In genomic region chr20:31723282-31724078, GRCh38 we compare ENCODE assay signal across 8 cellular contexts. TPM values are rescaled to one million over a fixed set of nuclear protein-coding genes. Genes with fewer than 3 reads are reported as not detected.
A peak's percentile ranks its signal among the peaks of the same experiment; 100 is the strongest.
DNase-seq lines count a peak whose midpoint lies in the region; ATAC-seq and TF ChIP-seq lines count a peak whose summit lies in the region.

No MANE protein-coding gene starts in this region.

- CTCF ChIA-PET in mammary epithelial cell (lab: Charles Lee; ENCODE audit: low non-redundant PET) = interaction anchor here (0.6 to 1.5 kb wide), 11 partner anchors 11 to 164 kb away, joined by 3 to 36 read pairs (median 5); no protein-coding TSS in a partner anchor

- H3K9ac ChIP-seq in mammary epithelial cell (ENCODE audit: insufficient read depth, low read length) = peak overlapping the region; percentile 99

- ATAC-seq in GM18873 (IDR thresholded peaks at IDR 0.05; ENCODE audit: low FRiP score, unreplicated experiment) (peak; percentile 73), HG03135 (IDR thresholded peaks at IDR 0.05; ENCODE audit: unreplicated experiment) (peak; percentile 85)

- dilution Hi-C loops in mammary epithelial cell (cut with HindIII; ENCODE audit: low sequenced_read_pairs) = loop anchor here (5.0 to 25.0 kb wide), 3 partner anchors 46 to 161 kb away; no protein-coding TSS in a partner anchor

- WGBS in mammary epithelial cell (ENCODE audit: low coverage, missing lambda C conversion rate) = 0% methylated on average over 28 of the region's 81 CpGs
- WGBS in spleen, 5 donors = 0 to 1% (median 1%) methylated on average over 14 to 81 of the region's 81 CpGs

- DNase-seq in AG09309 (ENCODE audit: low read depth) (peak; percentile 93), NCI-H2171 treated with DMSO at 0.1 percent for 48 hours (lab: John Stamatoyannopoulos, UW) (peak; percentile 99), WERI-Rb-1 (peak; percentile 99), mammary epithelial cell (peak; percentile 96), inferior parietal cortex (ENCODE audit: extremely low spot score) (peak; percentile 97), spleen (peak; percentile 100)

- BruUV-seq in mammary epithelial cell (replicated peaks; lab: Mats Ljungman, UMichigan) = no TSS peak

- intact Hi-C loops in mammary epithelial cell (cut with micrococcal nuclease) (loop anchor here (1.0 to 2.0 kb wide), 6 partner anchors 10 to 163 kb away; no protein-coding TSS in a partner anchor), spleen (cut with DNase I; ENCODE audit: low total_unique reads) (no loop called here)

- H3K4me2 ChIP-seq in mammary epithelial cell (ENCODE audit: insufficient read depth, low read depth, low read length) = peak overlapping the region; percentile 100

- TF ChIP-seq CTCF in AG09309 (IDR thresholded peaks at IDR 0.05; ENCODE audit: control insufficient read depth, insufficient read depth, low read depth, low read length, missing control alignments) = peak; percentile 93
- peak; percentile 84 for TF ChIP-seq CTCF in WERI-Rb-1 (IDR thresholded peaks at IDR 0.05; ENCODE audit: low read depth, low read length)
- peak; percentile 89 to 93 for TF ChIP-seq CTCF in mammary epithelial cell (conservative IDR thresholded peaks at IDR 0.05 in 1 of 2, IDR thresholded peaks at IDR 0.05 in 1 of 2; ENCODE audit: extremely low read depth in 1 of 2, insufficient read depth in 1 of 2, low read depth in 1 of 2, low read length in 2 of 2)
- TF ChIP-seq CTCF in spleen (IDR thresholded peaks at IDR 0.05 in 8 of 11, conservative IDR thresholded peaks at IDR 0.05 in 3 of 11) = peak; percentile 81 to 100 (median 95)

- H3K27ac ChIP-seq in WERI-Rb-1 (peak overlapping the region; percentile 98), mammary epithelial cell (ENCODE audit: insufficient read depth, low read depth, low read length) (peak overlapping the region; percentile 89), spleen (peak overlapping the region; percentile 90 to 98 (median 97))

- peaks cover 26% of the 10 kb centered on the region for H3K4me1 ChIP-seq in mammary epithelial cell (ENCODE audit: insufficient read depth, low read length)
- H3K4me1 ChIP-seq in spleen = peaks cover 20 to 52% (median 43%) of the 10 kb centered on the region in 6 donors

- H3K4me3 ChIP-seq in AG09309 (ENCODE audit: control insufficient read depth, low read depth, low read length) = peak overlapping the region; percentile 96
- peak overlapping the region; percentile 51 for H3K4me3 ChIP-seq in WERI-Rb-1 (ENCODE audit: low read depth, low read length)
- peak overlapping the region; percentile 78 to 89 (median 86) for H3K4me3 ChIP-seq in mammary epithelial cell (replicated peaks in 1 of 3; ENCODE audit: insufficient read depth in 1 of 3, low read depth in 2 of 3, low read length in 3 of 3)
- H3K4me3 ChIP-seq in spleen = peak overlapping the region; percentile 65 to 98 (median 89)

- in situ Hi-C loops in mammary epithelial cell (cut with MboI; ENCODE audit: low sequenced_read_pairs in 2 of 2) = loop anchor here in 1 of 2 donors (5.0 to 25.0 kb wide), 2 partner anchors 46 to 161 kb away; no protein-coding TSS in a partner anchor

- H3K27me3 ChIP-seq in WERI-Rb-1 (ENCODE audit: insufficient read depth, low read depth, severe bottlenecking) = no peaks in the 10 kb centered on the region
- no peaks in the 10 kb centered on the region for H3K27me3 ChIP-seq in mammary epithelial cell (ENCODE audit: insufficient read depth, low read length)
- H3K27me3 ChIP-seq in spleen (replicated peaks in 1 of 7) = no peaks in the 10 kb centered on the region

- peak in 2 of 3 donors; percentile 33 to 39 for TF ChIP-seq POLR2A in spleen (IDR thresholded peaks at IDR 0.05)

- no peaks in the 10 kb centered on the region for H4K20me1 ChIP-seq in mammary epithelial cell (ENCODE audit: insufficient read depth, low read length)

- H2AFZ ChIP-seq in mammary epithelial cell (ENCODE audit: low read depth, low read length) = peak overlapping the region; percentile 91

- H3K36me3 ChIP-seq in WERI-Rb-1 = peaks cover 36% of the 10 kb centered on the region
- H3K36me3 ChIP-seq in mammary epithelial cell (ENCODE audit: insufficient read depth, low read length) = peaks cover 5% of the 10 kb centered on the region
- peaks cover 0 to 32% (median 0%) of the 10 kb centered on the region in 6 donors for H3K36me3 ChIP-seq in spleen

- H3K79me2 ChIP-seq in mammary epithelial cell (ENCODE audit: insufficient read depth, low read length) = peaks cover 49% of the 10 kb centered on the region

- H3K9me3 ChIP-seq in WERI-Rb-1 (ENCODE audit: severe bottlenecking) (no peaks in the 10 kb centered on the region), mammary epithelial cell (replicated peaks; ENCODE audit: insufficient read depth, low read length) (no peaks in the 10 kb centered on the region), spleen (no peaks in the 10 kb centered on the region)

RNA-seq across cellular contexts. Expression of gene BCL2L1, which starts 0.8 kb away (rescaled TPM):
- 100 to 1,000 TPM; 196 to 212 TPM for total RNA-seq in mammary epithelial cell
- polyA plus RNA-seq in mammary epithelial cell = 132 TPM
- polyA minus RNA-seq in mammary epithelial cell = 137 TPM
- 100 to 1,000 TPM in 4 of 7 donors, 10 to 100 TPM in 3; 70.2 to 167 (median 107) TPM for total RNA-seq in spleen
- polyA plus RNA-seq in spleen = 10 to 100 TPM; 18.7 to 55.5 (median 22.7) TPM

RNA-seq across cellular contexts. Expression of gene TPX2, which starts 15.6 kb away (rescaled TPM):
- total RNA-seq in mammary epithelial cell (10 to 100 TPM in 1 of 2 donors, 1 to 10 TPM in 1; 9.5 to 74.3 TPM), spleen (10 to 100 TPM in 3 of 7 donors, 1 to 10 TPM in 4; 2.6 to 16.2 (median 8.8) TPM)
- polyA plus RNA-seq in mammary epithelial cell (51.2 TPM), spleen (1 to 10 TPM; 1.4 to 9.3 (median 3.1) TPM)
- 108 TPM for polyA minus RNA-seq in mammary epithelial cell

Comparison
In these comparisons a context has a peak if more than half of its experiments do, and no peak if none do; other contexts are left out.
1. Peak in every context shown above with its lines: DNase-seq, ATAC-seq, H3K4me3 ChIP-seq and H3K27ac ChIP-seq.